Comparison of ENCODE assay signal across 1 cellular context in genomic region chr3:27311400-27311799, GRCh38.
TF ChIP-seq lines count a peak whose summit lies in the region.

No MANE protein-coding gene starts in this region.

TF ChIP-seq in IMR-90, 13 proteins besides CTCF, POLR2A, EP300 and RAD21:
- TF ChIP-seq RCOR1 (IDR thresholded peaks at IDR 0.05; ENCODE audit: insufficient replicate concordance, low read length) (no peak), NFE2L2 (IDR thresholded peaks at IDR 0.05; ENCODE audit: low read depth, low read length) (peak; percentile 63; the same call in 1 of the 2 replicates), RFX5 (IDR thresholded peaks at IDR 0.05; ENCODE audit: low read depth, low read length) (no peak), BHLHE40 (IDR thresholded peaks at IDR 0.05; ENCODE audit: low read depth, low read length) (peak; percentile 76), MAFK (IDR thresholded peaks at IDR 0.05; ENCODE audit: low read depth, low read length) (0 out of 2 replicates have a peak, but pooled peaks have one; percentile 31), CHD1 (IDR thresholded peaks at IDR 0.05; ENCODE audit: low read depth, low read length) (no peak), MAZ (IDR thresholded peaks at IDR 0.05; ENCODE audit: borderline replicate concordance, low read depth, low read length) (no peak), MXI1 (IDR thresholded peaks at IDR 0.05; ENCODE audit: borderline replicate concordance, low read depth, low read length) (0 out of 2 replicates have a peak, but pooled peaks have one; percentile 36), SMC3 (IDR thresholded peaks at IDR 0.05; ENCODE audit: low read depth, low read length) (no peak), CEBPB (IDR thresholded peaks at IDR 0.05; ENCODE audit: low read depth, low read length) (0 out of 2 replicates have a peak, but pooled peaks have one; percentile 9), FOS (IDR thresholded peaks at IDR 0.05; ENCODE audit: low read depth, low read length) (peak; percentile 89)
- TF ChIP-seq, protein P1, sequence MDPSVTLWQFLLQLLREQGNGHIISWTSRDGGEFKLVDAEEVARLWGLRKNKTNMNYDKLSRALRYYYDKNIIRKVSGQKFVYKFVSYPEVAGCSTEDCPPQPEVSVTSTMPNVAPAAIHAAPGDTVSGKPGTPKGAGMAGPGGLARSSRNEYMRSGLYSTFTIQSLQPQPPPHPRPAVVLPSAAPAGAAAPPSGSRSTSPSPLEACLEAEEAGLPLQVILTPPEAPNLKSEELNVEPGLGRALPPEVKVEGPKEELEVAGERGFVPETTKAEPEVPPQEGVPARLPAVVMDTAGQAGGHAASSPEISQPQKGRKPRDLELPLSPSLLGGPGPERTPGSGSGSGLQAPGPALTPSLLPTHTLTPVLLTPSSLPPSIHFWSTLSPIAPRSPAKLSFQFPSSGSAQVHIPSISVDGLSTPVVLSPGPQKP (IDR thresholded peaks at IDR 0.05; ENCODE audit: borderline replicate concordance, low read depth, low read length) = no peak
- TF ChIP-seq, protein P2, sequence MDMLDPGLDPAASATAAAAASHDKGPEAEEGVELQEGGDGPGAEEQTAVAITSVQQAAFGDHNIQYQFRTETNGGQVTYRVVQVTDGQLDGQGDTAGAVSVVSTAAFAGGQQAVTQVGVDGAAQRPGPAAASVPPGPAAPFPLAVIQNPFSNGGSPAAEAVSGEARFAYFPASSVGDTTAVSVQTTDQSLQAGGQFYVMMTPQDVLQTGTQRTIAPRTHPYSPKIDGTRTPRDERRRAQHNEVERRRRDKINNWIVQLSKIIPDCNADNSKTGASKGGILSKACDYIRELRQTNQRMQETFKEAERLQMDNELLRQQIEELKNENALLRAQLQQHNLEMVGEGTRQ (IDR thresholded peaks at IDR 0.05; ENCODE audit: low read depth, low read length) = no peak
